19 cellular contexts compared by ENCODE assay signal in genomic region chr15:85570331-85570730, GRCh38.
A peak's percentile ranks its signal among the peaks of the same experiment; 100 is the strongest.
DNase-seq lines count a peak whose midpoint lies in the region; ATAC-seq and TF ChIP-seq lines count a peak whose summit lies in the region.
"Had no signal": no experiment of that assay in that cellular context is flagged by ENCODE, and none has a peak within 500 bp of the region (broad histone marks: within the 10 kb centered on the region; RNA-seq: fewer than 3 reads in every experiment).

No MANE protein-coding gene starts in this region.

- no peak overlapping the region for H3K4me2 ChIP-seq in GM23248 (ENCODE audit: unreplicated experiment)
- H3K4me2 ChIP-seq: hepatocyte, neural progenitor cell had no signal

- peak overlapping the region in 1 of 2 donors; percentile 33 for H3K27ac Mint-ChIP-seq in natural killer cell
- H3K27ac Mint-ChIP-seq: neural progenitor cell had no signal

- TF ChIP-seq CTCF in heart left ventricle (IDR thresholded peaks at IDR 0.05) (no peak), left lung (IDR thresholded peaks at IDR 0.05) (no peak), upper lobe of right lung (IDR thresholded peaks at IDR 0.05) (no peak), natural killer cell (IDR thresholded peaks at IDR 0.05) (no peak)

- H3K4me3 ChIP-seq in heart left ventricle = no peak overlapping the region
- H3K4me3 ChIP-seq in left lung = no peak overlapping the region
- H3K4me3 ChIP-seq in upper lobe of right lung = no peak overlapping the region
- no peak overlapping the region for H3K4me3 ChIP-seq in GM23248
- H3K4me3 ChIP-seq: hepatocyte, MG63, neural progenitor cell, SJCRH30 had no signal

- peaks cover 74% of the 10 kb centered on the region for H3K79me2 ChIP-seq in GM23248 (ENCODE audit: insufficient read depth)

- peak overlapping the region in 10 of 12 donors; percentile 1 to 70 (median 12) for H3K27ac ChIP-seq in heart left ventricle
- peak overlapping the region; percentile 21 to 75 for H3K27ac ChIP-seq in left lung
- peak overlapping the region; percentile 49 for H3K27ac ChIP-seq in upper lobe of right lung
- no peak overlapping the region for H3K27ac ChIP-seq in GM23248
- H3K27ac ChIP-seq: hepatocyte, neural progenitor cell, SJCRH30 had no signal

- DNase-seq in heart left ventricle (no peak), Right ventricle myocardium superior (no peak), SIG-M5 (lab: John Stamatoyannopoulos, UW) (peak; percentile 32), left lung (no peak), upper lobe of right lung (no peak), natural killer cell (no peak), OCI-M1 (lab: John Stamatoyannopoulos, UW) (no peak), GM23248 (no peak)
- DNase-seq: activated CD4-positive, alpha-beta T cell treated with anti-CD3 and anti-CD28 coated beads for 48 hours; activated CD8-positive, alpha-beta memory T cell treated with anti-CD3 and anti-CD28 coated beads, Interleukin-2, amount 50 U/mL, for 4 hours; activated naive CD4-positive, alpha-beta T cell; Caco-2; MG63; NCI-H1930; NCI-H446; SJCRH30; T-helper 9 cell had no signal

- TF ChIP-seq POLR2A in heart left ventricle (IDR thresholded peaks at IDR 0.05) = no peak

- no peak overlapping the region for H3K4me3 Mint-ChIP-seq in natural killer cell
- H3K4me3 Mint-ChIP-seq: neural progenitor cell had no signal

- no peaks in the 10 kb centered on the region for H3K27me3 ChIP-seq in heart left ventricle
- no peaks in the 10 kb centered on the region for H3K27me3 ChIP-seq in left lung
- no peaks in the 10 kb centered on the region for H3K27me3 ChIP-seq in upper lobe of right lung
- no peaks in the 10 kb centered on the region for H3K27me3 ChIP-seq in GM23248 (replicated peaks; ENCODE audit: insufficient read depth)
- H3K27me3 ChIP-seq: hepatocyte, MG63, neural progenitor cell, SJCRH30 had no signal

- H3K4me1 Mint-ChIP-seq in natural killer cell = peaks cover 17 to 18% of the 10 kb centered on the region in 2 donors

- H4K20me1 ChIP-seq in GM23248 (ENCODE audit: insufficient read depth) = no peaks in the 10 kb centered on the region

- intact Hi-C loops in heart left ventricle (cut with DNase I) = no loop called here
- intact Hi-C loops in Right ventricle myocardium superior (cut with DNase I) = loop anchor here (10.0 kb wide), 1 partner anchor 186 kb away; the partner anchor contains the start of gene AKAP13
- intact Hi-C loops in left lung (cut with DNase I) = no loop called here
- intact Hi-C loops in upper lobe of right lung (cut with DNase I) = no loop called here
- intact Hi-C loops in natural killer cell (cut with micrococcal nuclease) = no loop called here

- WGBS in heart left ventricle, 4 donors = 87 to 97% (median 92%) methylated on average over 8 of the region's 8 CpGs
- WGBS in GM23248 (ENCODE audit: low coverage in 1 of 2, low lambda C conversion rate in 2 of 2, missing lambda C conversion rate in 2 of 2), 2 experiments = 90 to 91% methylated on average over 8 of the region's 8 CpGs

- H3K9me2 ChIP-seq in GM23248 (ENCODE audit: insufficient read depth) = 0 out of 2 replicates have a peak, but pooled peaks cover 3% of the 10 kb centered on the region

- H2AFZ ChIP-seq in GM23248 = no peak overlapping the region
- H2AFZ ChIP-seq: hepatocyte, neural progenitor cell had no signal

- H3K9me3 ChIP-seq in heart left ventricle (no peaks in the 10 kb centered on the region), left lung (no peaks in the 10 kb centered on the region), upper lobe of right lung (no peaks in the 10 kb centered on the region), GM23248 (ENCODE audit: low read depth) (no peaks in the 10 kb centered on the region)
- H3K9me3 ChIP-seq: Caco-2, MG63, SJCRH30 had no signal

- no peaks in the 10 kb centered on the region for H3K27me3 Mint-ChIP-seq in natural killer cell (ENCODE audit: low read depth in 2 of 2)

- H3K9ac ChIP-seq in GM23248 = no peak overlapping the region
- H3K9ac ChIP-seq: neural progenitor cell had no signal

- no peaks in the 10 kb centered on the region for H3K9me3 Mint-ChIP-seq in natural killer cell

- ATAC-seq in heart left ventricle (peak in 2 of 4 donors; percentile 17 to 47), Right ventricle myocardium superior (ENCODE audit: poor library complexity) (no peak), left lung (peak; percentile 4), upper lobe of right lung (peak; percentile 78), natural killer cell (no peak)

- no peaks in the 10 kb centered on the region for H3K36me3 Mint-ChIP-seq in natural killer cell

- H3F3A ChIP-seq in GM23248 (ENCODE audit: insufficient read depth) = no peaks in the 10 kb centered on the region

- in situ Hi-C loops in GM23248 (cut with MboI) = no loop called here

- H3K4me1 ChIP-seq in heart left ventricle = peaks cover 0 to 68% (median 45%) of the 10 kb centered on the region in 12 donors
- H3K4me1 ChIP-seq in left lung = peaks cover 0 to 69% of the 10 kb centered on the region in 2 donors
- H3K4me1 ChIP-seq in upper lobe of right lung = peaks cover 10% of the 10 kb centered on the region
- no peaks in the 10 kb centered on the region for H3K4me1 ChIP-seq in GM23248 (ENCODE audit: insufficient read depth)
- H3K4me1 ChIP-seq: neural progenitor cell, SJCRH30 had no signal

- peaks cover 0 to 5% (median 0%) of the 10 kb centered on the region in 9 donors for H3K36me3 ChIP-seq in heart left ventricle
- H3K36me3 ChIP-seq in left lung = peaks cover 0 to 5% of the 10 kb centered on the region in 2 donors
- H3K36me3 ChIP-seq in upper lobe of right lung = no peaks in the 10 kb centered on the region
- no peaks in the 10 kb centered on the region for H3K36me3 ChIP-seq in GM23248 (ENCODE audit: low read depth)
- H3K36me3 ChIP-seq: MG63, neural progenitor cell, SJCRH30 had no signal

Comparison
In these comparisons a context has a peak if more than half of its experiments do, and no peak if none do; other contexts are left out.
1. ATAC-seq: peak in left lung (single experiment) and upper lobe of right lung (single experiment); none in Right ventricle myocardium superior (single experiment) and natural killer cell (0 of 3).